1 cellular context compared by ENCODE assay signal in the genomic region with DNA sequence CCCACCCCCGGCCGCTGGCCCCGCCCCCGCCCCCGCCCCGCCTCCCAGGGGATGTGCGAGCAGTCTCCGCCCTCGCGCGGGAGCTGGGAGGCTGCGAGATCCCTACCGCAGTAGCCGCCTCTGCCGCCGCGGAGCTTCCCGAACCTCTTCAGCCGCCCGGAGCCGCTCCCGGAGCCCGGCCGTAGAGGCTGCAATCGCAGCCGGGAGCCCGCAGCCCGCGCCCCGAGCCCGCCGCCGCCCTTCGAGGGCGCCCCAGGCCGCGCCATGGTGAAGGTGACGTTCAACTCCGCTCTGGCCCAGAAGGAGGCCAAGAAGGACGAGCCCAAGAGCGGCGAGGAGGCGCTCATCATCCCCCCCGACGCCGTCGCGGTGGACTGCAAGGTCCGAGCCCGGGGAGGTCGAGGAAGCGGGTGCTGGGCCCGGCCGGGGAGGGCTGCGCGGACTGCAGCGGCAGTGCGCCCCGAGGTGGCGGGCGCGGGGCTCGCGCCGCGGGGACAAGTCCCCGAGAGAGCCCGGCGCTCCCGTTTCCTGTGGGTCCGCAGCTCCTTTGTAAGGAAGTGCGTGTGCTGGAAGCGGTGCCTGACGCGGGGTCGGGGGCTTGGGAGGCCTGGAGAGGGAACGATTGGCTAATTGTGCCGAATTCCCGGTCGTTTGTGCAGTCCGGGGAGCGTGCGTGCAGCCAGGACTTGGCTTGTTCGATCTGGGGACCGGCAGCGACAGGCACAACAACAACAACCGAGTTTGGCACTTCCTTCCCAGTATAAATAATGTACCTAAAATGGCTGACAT.
TF ChIP-seq lines count a peak whose summit lies in the region.

A gene (plus strand): TSS at position 110 of the 789 bp plus-strand sequence. CDS start 155 bp downstream, at position 265.

TF ChIP-seq in PFSK-1, 5 proteins besides CTCF, POLR2A, EP300 and RAD21 (continued from another document):
- TF ChIP-seq, protein P1, sequence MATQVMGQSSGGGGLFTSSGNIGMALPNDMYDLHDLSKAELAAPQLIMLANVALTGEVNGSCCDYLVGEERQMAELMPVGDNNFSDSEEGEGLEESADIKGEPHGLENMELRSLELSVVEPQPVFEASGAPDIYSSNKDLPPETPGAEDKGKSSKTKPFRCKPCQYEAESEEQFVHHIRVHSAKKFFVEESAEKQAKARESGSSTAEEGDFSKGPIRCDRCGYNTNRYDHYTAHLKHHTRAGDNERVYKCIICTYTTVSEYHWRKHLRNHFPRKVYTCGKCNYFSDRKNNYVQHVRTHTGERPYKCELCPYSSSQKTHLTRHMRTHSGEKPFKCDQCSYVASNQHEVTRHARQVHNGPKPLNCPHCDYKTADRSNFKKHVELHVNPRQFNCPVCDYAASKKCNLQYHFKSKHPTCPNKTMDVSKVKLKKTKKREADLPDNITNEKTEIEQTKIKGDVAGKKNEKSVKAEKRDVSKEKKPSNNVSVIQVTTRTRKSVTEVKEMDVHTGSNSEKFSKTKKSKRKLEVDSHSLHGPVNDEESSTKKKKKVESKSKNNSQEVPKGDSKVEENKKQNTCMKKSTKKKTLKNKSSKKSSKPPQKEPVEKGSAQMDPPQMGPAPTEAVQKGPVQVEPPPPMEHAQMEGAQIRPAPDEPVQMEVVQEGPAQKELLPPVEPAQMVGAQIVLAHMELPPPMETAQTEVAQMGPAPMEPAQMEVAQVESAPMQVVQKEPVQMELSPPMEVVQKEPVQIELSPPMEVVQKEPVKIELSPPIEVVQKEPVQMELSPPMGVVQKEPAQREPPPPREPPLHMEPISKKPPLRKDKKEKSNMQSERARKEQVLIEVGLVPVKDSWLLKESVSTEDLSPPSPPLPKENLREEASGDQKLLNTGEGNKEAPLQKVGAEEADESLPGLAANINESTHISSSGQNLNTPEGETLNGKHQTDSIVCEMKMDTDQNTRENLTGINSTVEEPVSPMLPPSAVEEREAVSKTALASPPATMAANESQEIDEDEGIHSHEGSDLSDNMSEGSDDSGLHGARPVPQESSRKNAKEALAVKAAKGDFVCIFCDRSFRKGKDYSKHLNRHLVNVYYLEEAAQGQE (IDR thresholded peaks at IDR 0.05; ENCODE audit: insufficient read depth in 1 of 2, low read depth in 2 of 2, low read length in 2 of 2), result no peak
- no peak for TF ChIP-seq TAF1 (IDR thresholded peaks at IDR 0.05; ENCODE audit: borderline replicate concordance, insufficient read depth, low read length)
